ENCODE assay signal across 2 cellular contexts in the genomic region with DNA sequence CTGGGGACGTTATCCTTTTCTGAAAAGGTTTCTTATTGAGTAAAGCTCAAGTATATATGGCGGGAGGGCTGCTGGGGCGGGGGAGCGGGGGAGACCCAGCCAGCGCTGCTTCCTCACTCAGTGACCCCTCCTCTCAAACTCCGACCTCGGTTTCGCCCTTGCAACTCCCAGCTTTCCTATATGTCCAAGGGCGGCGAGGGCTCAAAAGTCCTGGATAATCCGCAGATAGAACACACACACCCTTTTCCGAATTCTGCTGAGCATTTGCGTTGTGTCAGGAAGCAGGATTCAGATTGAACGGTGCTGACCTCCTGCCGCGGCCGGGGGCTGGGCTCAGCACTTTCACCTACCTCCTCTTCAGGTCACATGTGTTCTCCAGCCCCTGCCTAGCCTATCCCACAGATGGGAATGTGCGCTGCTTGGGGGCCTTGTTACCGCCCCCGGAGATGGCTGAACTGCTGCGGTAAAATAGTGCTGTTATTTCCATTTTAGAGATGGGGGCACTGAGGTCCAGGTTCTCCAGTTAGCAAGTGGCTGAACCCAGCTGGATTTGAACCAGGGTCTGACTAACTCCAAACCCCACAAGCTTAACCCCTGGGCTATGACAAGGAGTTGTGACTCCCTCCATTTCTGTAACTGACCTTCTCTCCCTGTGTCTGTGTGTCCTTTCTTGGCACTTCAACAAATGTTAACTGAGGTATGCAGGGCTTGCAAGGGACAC.
A peak's percentile ranks its signal among the peaks of the same experiment; 100 is the strongest.
TF ChIP-seq lines count a peak whose summit lies in the region.

No MANE protein-coding gene starts in this region.

TF ChIP-seq in HEK293, 187 proteins besides CTCF, POLR2A, EP300 and RAD21:
- TF ChIP-seq ZFHX2 (tag by site-specific recombination; conservative IDR thresholded peaks at IDR 0.05): 0 out of 2 replicates have a peak, but pooled peaks have one; percentile 10
- TF ChIP-seq ZNF670 (tag by site-specific recombination; IDR thresholded peaks at IDR 0.05; ENCODE audit: low read depth): no peak

TF ChIP-seq in GM12878, 131 proteins besides CTCF, POLR2A, EP300 and RAD21:
- TF ChIP-seq HDAC2 (IDR thresholded peaks at IDR 0.05): no peak
- TF ChIP-seq CBX5 (IDR thresholded peaks at IDR 0.05; ENCODE audit: low read depth): no peak
- TF ChIP-seq NR2C1 (IDR thresholded peaks at IDR 0.05): no peak
- TF ChIP-seq ZNF274 (IDR thresholded peaks at IDR 0.05; ENCODE audit: insufficient read depth, insufficient read length): no peak
- no peak for TF ChIP-seq SMARCA5 (IDR thresholded peaks at IDR 0.05)
- TF ChIP-seq SREBF2 (IDR thresholded peaks at IDR 0.05; ENCODE audit: low read length): no peak
- no peak for TF ChIP-seq SUPT20H (IDR thresholded peaks at IDR 0.05; ENCODE audit: borderline replicate concordance, control insufficient read depth, low read depth, low read length)
- TF ChIP-seq, protein P1, sequence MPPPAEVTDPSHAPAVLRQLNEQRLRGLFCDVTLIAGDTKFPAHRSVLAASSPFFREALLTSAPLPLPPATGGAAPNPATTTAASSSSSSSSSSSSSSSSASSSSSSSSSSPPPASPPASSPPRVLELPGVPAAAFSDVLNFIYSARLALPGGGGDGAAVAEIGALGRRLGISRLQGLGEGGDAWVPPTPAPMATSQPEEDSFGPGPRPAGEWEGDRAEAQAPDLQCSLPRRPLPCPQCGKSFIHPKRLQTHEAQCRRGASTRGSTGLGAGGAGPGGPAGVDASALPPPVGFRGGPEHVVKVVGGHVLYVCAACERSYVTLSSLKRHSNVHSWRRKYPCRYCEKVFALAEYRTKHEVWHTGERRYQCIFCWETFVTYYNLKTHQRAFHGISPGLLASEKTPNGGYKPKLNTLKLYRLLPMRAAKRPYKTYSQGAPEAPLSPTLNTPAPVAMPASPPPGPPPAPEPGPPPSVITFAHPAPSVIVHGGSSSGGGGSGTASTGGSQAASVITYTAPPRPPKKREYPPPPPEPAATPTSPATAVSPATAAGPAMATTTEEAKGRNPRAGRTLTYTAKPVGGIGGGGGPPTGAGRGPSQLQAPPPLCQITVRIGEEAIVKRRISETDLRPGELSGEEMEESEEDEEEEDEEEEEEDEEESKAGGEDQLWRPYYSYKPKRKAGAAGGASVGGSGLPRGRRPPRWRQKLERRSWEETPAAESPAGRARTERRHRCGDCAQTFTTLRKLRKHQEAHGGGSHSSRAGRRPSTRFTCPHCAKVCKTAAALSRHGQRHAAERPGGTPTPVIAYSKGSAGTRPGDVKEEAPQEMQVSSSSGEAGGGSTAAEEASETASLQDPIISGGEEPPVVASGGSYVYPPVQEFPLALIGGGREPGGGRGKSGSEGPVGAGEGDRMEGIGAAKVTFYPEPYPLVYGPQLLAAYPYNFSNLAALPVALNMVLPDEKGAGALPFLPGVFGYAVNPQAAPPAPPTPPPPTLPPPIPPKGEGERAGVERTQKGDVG (CRISPR knock-in tag; IDR thresholded peaks at IDR 0.05): no peak
- no peak for TF ChIP-seq MYC (IDR thresholded peaks at IDR 0.05; ENCODE audit: insufficient read depth, insufficient read length, insufficient replicate concordance, low read length, severe bottlenecking)
- no peak for TF ChIP-seq SPI1 (IDR thresholded peaks at IDR 0.05; ENCODE audit: borderline replicate concordance, insufficient read depth, low read depth, low read length)
- no peak for TF ChIP-seq YY1 (IDR thresholded peaks at IDR 0.05; ENCODE audit: low read depth, low read length)
- TF ChIP-seq SIX5 (IDR thresholded peaks at IDR 0.05; ENCODE audit: low read depth, low read length, severe bottlenecking): no peak
- TF ChIP-seq, protein P2, sequence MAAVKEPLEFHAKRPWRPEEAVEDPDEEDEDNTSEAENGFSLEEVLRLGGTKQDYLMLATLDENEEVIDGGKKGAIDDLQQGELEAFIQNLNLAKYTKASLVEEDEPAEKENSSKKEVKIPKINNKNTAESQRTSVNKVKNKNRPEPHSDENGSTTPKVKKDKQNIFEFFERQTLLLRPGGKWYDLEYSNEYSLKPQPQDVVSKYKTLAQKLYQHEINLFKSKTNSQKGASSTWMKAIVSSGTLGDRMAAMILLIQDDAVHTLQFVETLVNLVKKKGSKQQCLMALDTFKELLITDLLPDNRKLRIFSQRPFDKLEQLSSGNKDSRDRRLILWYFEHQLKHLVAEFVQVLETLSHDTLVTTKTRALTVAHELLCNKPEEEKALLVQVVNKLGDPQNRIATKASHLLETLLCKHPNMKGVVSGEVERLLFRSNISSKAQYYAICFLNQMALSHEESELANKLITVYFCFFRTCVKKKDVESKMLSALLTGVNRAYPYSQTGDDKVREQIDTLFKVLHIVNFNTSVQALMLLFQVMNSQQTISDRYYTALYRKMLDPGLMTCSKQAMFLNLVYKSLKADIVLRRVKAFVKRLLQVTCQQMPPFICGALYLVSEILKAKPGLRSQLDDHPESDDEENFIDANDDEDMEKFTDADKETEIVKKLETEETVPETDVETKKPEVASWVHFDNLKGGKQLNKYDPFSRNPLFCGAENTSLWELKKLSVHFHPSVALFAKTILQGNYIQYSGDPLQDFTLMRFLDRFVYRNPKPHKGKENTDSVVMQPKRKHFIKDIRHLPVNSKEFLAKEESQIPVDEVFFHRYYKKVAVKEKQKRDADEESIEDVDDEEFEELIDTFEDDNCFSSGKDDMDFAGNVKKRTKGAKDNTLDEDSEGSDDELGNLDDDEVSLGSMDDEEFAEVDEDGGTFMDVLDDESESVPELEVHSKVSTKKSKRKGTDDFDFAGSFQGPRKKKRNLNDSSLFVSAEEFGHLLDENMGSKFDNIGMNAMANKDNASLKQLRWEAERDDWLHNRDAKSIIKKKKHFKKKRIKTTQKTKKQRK (IDR thresholded peaks at IDR 0.05; ENCODE audit: low read depth, low read length): no peak
- TF ChIP-seq, protein P3, sequence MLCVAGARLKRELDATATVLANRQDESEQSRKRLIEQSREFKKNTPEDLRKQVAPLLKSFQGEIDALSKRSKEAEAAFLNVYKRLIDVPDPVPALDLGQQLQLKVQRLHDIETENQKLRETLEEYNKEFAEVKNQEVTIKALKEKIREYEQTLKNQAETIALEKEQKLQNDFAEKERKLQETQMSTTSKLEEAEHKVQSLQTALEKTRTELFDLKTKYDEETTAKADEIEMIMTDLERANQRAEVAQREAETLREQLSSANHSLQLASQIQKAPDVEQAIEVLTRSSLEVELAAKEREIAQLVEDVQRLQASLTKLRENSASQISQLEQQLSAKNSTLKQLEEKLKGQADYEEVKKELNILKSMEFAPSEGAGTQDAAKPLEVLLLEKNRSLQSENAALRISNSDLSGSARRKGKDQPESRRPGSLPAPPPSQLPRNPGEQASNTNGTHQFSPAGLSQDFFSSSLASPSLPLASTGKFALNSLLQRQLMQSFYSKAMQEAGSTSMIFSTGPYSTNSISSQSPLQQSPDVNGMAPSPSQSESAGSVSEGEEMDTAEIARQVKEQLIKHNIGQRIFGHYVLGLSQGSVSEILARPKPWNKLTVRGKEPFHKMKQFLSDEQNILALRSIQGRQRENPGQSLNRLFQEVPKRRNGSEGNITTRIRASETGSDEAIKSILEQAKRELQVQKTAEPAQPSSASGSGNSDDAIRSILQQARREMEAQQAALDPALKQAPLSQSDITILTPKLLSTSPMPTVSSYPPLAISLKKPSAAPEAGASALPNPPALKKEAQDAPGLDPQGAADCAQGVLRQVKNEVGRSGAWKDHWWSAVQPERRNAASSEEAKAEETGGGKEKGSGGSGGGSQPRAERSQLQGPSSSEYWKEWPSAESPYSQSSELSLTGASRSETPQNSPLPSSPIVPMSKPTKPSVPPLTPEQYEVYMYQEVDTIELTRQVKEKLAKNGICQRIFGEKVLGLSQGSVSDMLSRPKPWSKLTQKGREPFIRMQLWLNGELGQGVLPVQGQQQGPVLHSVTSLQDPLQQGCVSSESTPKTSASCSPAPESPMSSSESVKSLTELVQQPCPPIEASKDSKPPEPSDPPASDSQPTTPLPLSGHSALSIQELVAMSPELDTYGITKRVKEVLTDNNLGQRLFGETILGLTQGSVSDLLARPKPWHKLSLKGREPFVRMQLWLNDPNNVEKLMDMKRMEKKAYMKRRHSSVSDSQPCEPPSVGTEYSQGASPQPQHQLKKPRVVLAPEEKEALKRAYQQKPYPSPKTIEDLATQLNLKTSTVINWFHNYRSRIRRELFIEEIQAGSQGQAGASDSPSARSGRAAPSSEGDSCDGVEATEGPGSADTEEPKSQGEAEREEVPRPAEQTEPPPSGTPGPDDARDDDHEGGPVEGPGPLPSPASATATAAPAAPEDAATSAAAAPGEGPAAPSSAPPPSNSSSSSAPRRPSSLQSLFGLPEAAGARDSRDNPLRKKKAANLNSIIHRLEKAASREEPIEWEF (IDR thresholded peaks at IDR 0.05; ENCODE audit: insufficient replicate concordance, low read depth, low read length): no peak
- no peak for TF ChIP-seq ZNF622 (IDR thresholded peaks at IDR 0.05)
